ENCODE assay signal across 25 cellular contexts in the genomic region with DNA sequence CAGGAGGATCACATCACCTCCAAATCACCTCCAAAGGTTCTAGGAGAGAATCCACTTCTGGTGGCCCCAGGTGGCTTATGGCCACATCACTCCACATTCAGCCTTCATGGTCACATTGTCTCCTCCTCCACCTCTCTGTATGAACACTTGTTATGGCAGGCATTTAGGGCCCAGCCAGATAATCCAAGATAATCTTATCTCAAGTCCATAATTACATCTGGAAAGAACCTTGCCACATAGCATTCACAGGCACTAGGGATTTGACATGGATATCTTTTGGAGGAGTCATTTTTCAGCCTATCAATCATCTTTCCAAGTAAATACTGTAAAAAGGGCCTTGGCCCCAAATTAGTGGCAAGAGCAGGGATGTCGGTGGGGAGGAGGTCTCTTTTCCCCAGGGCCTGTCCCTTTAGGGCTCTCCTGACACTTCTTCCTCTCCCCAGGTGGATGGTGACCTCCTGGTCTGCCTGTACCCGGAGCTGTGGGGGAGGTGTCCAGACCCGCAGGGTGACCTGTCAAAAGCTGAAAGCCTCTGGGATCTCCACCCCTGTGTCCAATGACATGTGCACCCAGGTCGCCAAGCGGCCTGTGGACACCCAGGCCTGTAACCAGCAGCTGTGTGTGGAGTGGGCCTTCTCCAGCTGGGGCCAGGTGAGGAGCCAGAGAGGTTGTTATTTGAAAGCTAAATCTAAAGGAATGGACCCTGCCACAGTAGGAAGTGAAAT.
DNase-seq lines count a peak whose midpoint lies in the region; ATAC-seq and TF ChIP-seq lines count a peak whose summit lies in the region.
"Had no signal": no experiment of that assay in that cellular context is flagged by ENCODE, and none has a peak within 500 bp of the region (broad histone marks: within the 10 kb centered on the region; RNA-seq: fewer than 3 reads in every experiment).

No MANE protein-coding gene starts in this region.

- no peak overlapping the region for H3K4me2 ChIP-seq in H9 (ENCODE audit: insufficient read depth, insufficient read length, low read length)
- no peak overlapping the region for H3K4me2 ChIP-seq in trophoblast cell (ENCODE audit: low read length)
- no peak overlapping the region for H3K4me2 ChIP-seq in neuronal stem cell (ENCODE audit: insufficient read depth, low read length, poor library complexity, severe bottlenecking)
- H3K4me2 ChIP-seq: A549; BLaER1 treated with 17β-estradiol and CSF1 and Interleukin-3, amounts not matched to agents 10 nM and 100 nM; GM23338 had no signal

- no peak overlapping the region for H2BK120ac ChIP-seq in H9 (ENCODE audit: low read depth, low read length, poor library complexity, severe bottlenecking)
- H2BK120ac ChIP-seq in trophoblast cell (ENCODE audit: insufficient read depth, low read length, poor library complexity), result no peak overlapping the region
- H2BK120ac ChIP-seq in neuronal stem cell (ENCODE audit: low read depth, low read length), result no peak overlapping the region

- H3K9ac ChIP-seq in H9 (ENCODE audit: extremely low read depth, insufficient read length, low read length) (no peak overlapping the region), trophoblast cell (ENCODE audit: low read length) (no peak overlapping the region), neuronal stem cell (ENCODE audit: low read depth, low read length, poor library complexity) (no peak overlapping the region)
- H3K9ac ChIP-seq: BLaER1 treated with 17β-estradiol and CSF1 and Interleukin-3, amounts not matched to agents 10 nM and 100 nM had no signal

- no peak overlapping the region for H2BK20ac ChIP-seq in H9 (ENCODE audit: low read depth, low read length, poor library complexity, severe bottlenecking)

- H3K4me3 Mint-ChIP-seq in H9, result no peak overlapping the region
- H3K4me3 Mint-ChIP-seq: CD14-positive monocyte; CD4-positive, alpha-beta T cell; CD8-positive, alpha-beta memory T cell; GM23338; HFFc6 had no signal

- H2AK5ac ChIP-seq in H9 (ENCODE audit: insufficient read length, low read length) (no peak overlapping the region), trophoblast cell (ENCODE audit: low read length) (no peak overlapping the region), neuronal stem cell (ENCODE audit: low read depth, low read length) (no peak overlapping the region)

- H3K36me3 Mint-ChIP-seq in H9 (ENCODE audit: insufficient read depth in 1 of 3, low read depth in 3 of 3), result peaks cover 9 to 18% (median 10%) of the 10 kb centered on the region in 3 experiments
- H3K36me3 Mint-ChIP-seq: CD14-positive monocyte had no signal

- H3K27me3 ChIP-seq in H9 (ENCODE audit: insufficient read depth, low read length), result no peaks in the 10 kb centered on the region
- H3K27me3 ChIP-seq in trophoblast cell (ENCODE audit: insufficient read depth, low read length), result no peaks in the 10 kb centered on the region
- H3K27me3 ChIP-seq in neuronal stem cell (ENCODE audit: control insufficient read depth in 3 of 3, insufficient read depth in 3 of 3, low read depth in 1 of 3, low read length in 3 of 3), result no peaks in the 10 kb centered on the region
- no peaks in the 10 kb centered on the region for H3K27me3 ChIP-seq in ascending aorta
- H3K27me3 ChIP-seq: BE2C; BLaER1 treated with 17β-estradiol and CSF1 and Interleukin-3, amounts not matched to agents 10 nM and 100 nM had no signal

- H3K4ac ChIP-seq in H9 (ENCODE audit: low read depth, low read length) (no peak overlapping the region), trophoblast cell (ENCODE audit: low read depth, low read length) (no peak overlapping the region), neuronal stem cell (ENCODE audit: low read length) (no peak overlapping the region)

- no peak overlapping the region for H3K27ac ChIP-seq in H9 (ENCODE audit: insufficient read length, low read depth, low read length)
- H3K27ac ChIP-seq in trophoblast cell (ENCODE audit: low read depth, low read length), result no peak overlapping the region
- no peak overlapping the region for H3K27ac ChIP-seq in neuronal stem cell (replicated peaks; ENCODE audit: low read length)
- H3K27ac ChIP-seq in ascending aorta, result no peak overlapping the region
- H3K27ac ChIP-seq: A549; BLaER1 treated with 17β-estradiol and CSF1 and Interleukin-3, amounts not matched to agents 10 nM and 100 nM had no signal

- H3K27ac Mint-ChIP-seq in H9, result no peak overlapping the region
- H3K27ac Mint-ChIP-seq: CD14-positive monocyte; CD4-positive, alpha-beta T cell; CD8-positive, alpha-beta memory T cell; GM23338; HFFc6 had no signal

- no peak overlapping the region for H4K12ac ChIP-seq in trophoblast cell (ENCODE audit: low read depth, low read length)

- H3T11ph ChIP-seq in H9 (ENCODE audit: low read length), result no peak overlapping the region

- H4K91ac ChIP-seq in H9 (ENCODE audit: insufficient read length, low read depth, low read length) (no peak overlapping the region), trophoblast cell (ENCODE audit: low read depth, low read length) (no peak overlapping the region), neuronal stem cell (ENCODE audit: low read depth, low read length, poor library complexity) (no peak overlapping the region)

- TF ChIP-seq CTCF in H9 (conservative IDR thresholded peaks at IDR 0.05) (no peak), fibroblast of the aortic adventitia (IDR thresholded peaks at IDR 0.05; ENCODE audit: insufficient read depth, low read length) (no peak), ascending aorta (IDR thresholded peaks at IDR 0.05) (no peak)

- no peak overlapping the region for H4K5ac ChIP-seq in H9 (ENCODE audit: insufficient read length, low read depth, low read length)

- H3K18ac ChIP-seq in H9 (ENCODE audit: insufficient read length, low read depth, low read length), result no peak overlapping the region
- H3K18ac ChIP-seq in trophoblast cell (ENCODE audit: low read length), result no peak overlapping the region
- H3K18ac ChIP-seq in neuronal stem cell (ENCODE audit: low read length), result no peak overlapping the region

- H4K20me1 ChIP-seq in H9 (ENCODE audit: control insufficient read depth, insufficient read depth, insufficient read length), result no peaks in the 10 kb centered on the region
- H4K20me1 ChIP-seq: BLaER1 treated with 17β-estradiol and CSF1 and Interleukin-3, amounts not matched to agents 10 nM and 100 nM had no signal

- H3K79me1 ChIP-seq in H9 (ENCODE audit: insufficient read depth, low read depth, low read length, poor library complexity, severe bottlenecking) (no peaks in the 10 kb centered on the region), trophoblast cell (ENCODE audit: low read length) (no peaks in the 10 kb centered on the region), neuronal stem cell (ENCODE audit: low read depth, low read length) (no peaks in the 10 kb centered on the region)

- H2BK5ac ChIP-seq in H9 (ENCODE audit: insufficient read length, low read length) (no peak overlapping the region), trophoblast cell (ENCODE audit: low read depth, low read length, poor library complexity) (no peak overlapping the region), neuronal stem cell (ENCODE audit: low read length) (no peak overlapping the region)

- no CpG with 5 or more reads among the region's 5 CpGs for WGBS in H9 (ENCODE audit: extremely low coverage, insufficient read length, low lambda C conversion rate)
- WGBS in trophoblast cell (ENCODE audit: extremely low coverage, insufficient coverage, insufficient read length), result no CpG with 5 or more reads among the region's 5 CpGs
- no CpG with 5 or more reads among the region's 5 CpGs for WGBS in neuronal stem cell (ENCODE audit: extremely low coverage in 2 of 2, insufficient read length in 2 of 2, insufficient replicate concordance in 1 of 2), 2 donors

- H3K14ac ChIP-seq in H9 (ENCODE audit: insufficient read depth, low read length) (peak overlapping the region; percentile 49; the same call in 1 of the 2 replicates), trophoblast cell (ENCODE audit: low read length) (no peak overlapping the region), neuronal stem cell (ENCODE audit: low read length) (no peak overlapping the region)

- H3K4me1 Mint-ChIP-seq in H9, result peaks cover 12 to 13% of the 10 kb centered on the region in 2 experiments

- H3K23me2 ChIP-seq in H9 (ENCODE audit: insufficient read length, low read depth, low read length, poor library complexity, severe bottlenecking), result no peaks in the 10 kb centered on the region

- intact Hi-C loops in left cardiac atrium (cut with DNase I) (no loop called here), ascending aorta (cut with DNase I) (no loop called here)

- 0 out of 2 replicates have a peak, but pooled peaks cover 4% of the 10 kb centered on the region for H3K4me1 ChIP-seq in H9 (ENCODE audit: insufficient read depth, low read length)
- no peaks in the 10 kb centered on the region for H3K4me1 ChIP-seq in trophoblast cell (ENCODE audit: control insufficient read depth in 1 of 2, insufficient read depth in 2 of 2, low read length in 2 of 2)
- no peaks in the 10 kb centered on the region for H3K4me1 ChIP-seq in neuronal stem cell (ENCODE audit: control insufficient read depth in 2 of 2, insufficient read depth in 1 of 2, low read depth in 1 of 2, low read length in 2 of 2)
- H3K4me1 ChIP-seq in ascending aorta, result no peaks in the 10 kb centered on the region
- H3K4me1 ChIP-seq: A549, HAP-1 had no signal

- peaks cover 16 to 22% of the 10 kb centered on the region in 2 experiments for H3K9me3 Mint-ChIP-seq in H9
- H3K9me3 Mint-ChIP-seq: GM23338 had no signal

- no peaks in the 10 kb centered on the region for H3K27me3 Mint-ChIP-seq in H9 (ENCODE audit: low read depth)

- H3K79me2 ChIP-seq in H9 (ENCODE audit: insufficient read depth, low read length) (no peaks in the 10 kb centered on the region), trophoblast cell (ENCODE audit: control insufficient read depth, insufficient read depth, low read length, poor library complexity) (no peaks in the 10 kb centered on the region)

- H4K8ac ChIP-seq in H9 (replicated peaks; ENCODE audit: insufficient read length, low read depth, low read length) (no peak overlapping the region), trophoblast cell (ENCODE audit: low read depth, low read length) (no peak overlapping the region), neuronal stem cell (ENCODE audit: low read depth, low read length) (no peak overlapping the region)

- no peak overlapping the region for H2AFZ ChIP-seq in H9 (ENCODE audit: low read length)
- H2AFZ ChIP-seq in trophoblast cell (ENCODE audit: insufficient read depth, low read length, poor library complexity), result no peak overlapping the region
- H2AFZ ChIP-seq in neuronal stem cell (ENCODE audit: low read length), result no peak overlapping the region
- H2AFZ ChIP-seq: GM23338 had no signal

- H3K23ac ChIP-seq in H9 (ENCODE audit: insufficient read length, low read depth, low read length), result no peak overlapping the region
- no peak overlapping the region for H3K23ac ChIP-seq in trophoblast cell (ENCODE audit: low read length)
- no peak overlapping the region for H3K23ac ChIP-seq in neuronal stem cell (ENCODE audit: low read depth, low read length, poor library complexity)

- H2BK15ac ChIP-seq in H9 (ENCODE audit: low read depth, low read length) (no peak overlapping the region), neuronal stem cell (ENCODE audit: low read length) (no peak overlapping the region)

- H3K36me3 ChIP-seq in trophoblast cell (ENCODE audit: control insufficient read depth in 1 of 2, insufficient read depth in 2 of 2, low read length in 2 of 2) (no peaks in the 10 kb centered on the region), neuronal stem cell (replicated peaks in 1 of 2; ENCODE audit: control insufficient read depth in 2 of 2, insufficient read depth in 2 of 2, low read length in 2 of 2) (no peaks in the 10 kb centered on the region), ascending aorta (peaks cover 16 to 39% of the 10 kb centered on the region in 2 donors)
- H3K36me3 ChIP-seq: BE2C; BLaER1 treated with 17β-estradiol and CSF1 and Interleukin-3, amounts not matched to agents 10 nM and 100 nM; HAP-1 had no signal

- H3K4me3 ChIP-seq in fibroblast of the aortic adventitia (ENCODE audit: low read depth, low read length), result no peak overlapping the region
- H3K4me3 ChIP-seq in trophoblast cell (ENCODE audit: low read depth, low read length), result no peak overlapping the region
- no peak overlapping the region for H3K4me3 ChIP-seq in neuronal stem cell (ENCODE audit: low read length in 2 of 2)
- no peak overlapping the region for H3K4me3 ChIP-seq in ascending aorta
- H3K4me3 ChIP-seq: A549; BLaER1 treated with 17β-estradiol and CSF1 and Interleukin-3, amounts not matched to agents 10 nM and 100 nM; GM12878; GM23338; HAP-1 had no signal

- no peak overlapping the region for H3K56ac ChIP-seq in H9 (ENCODE audit: insufficient read length, low read depth, low read length)

- H3K9me3 ChIP-seq in H9 (ENCODE audit: control insufficient read depth, low read depth, low read length), result peaks cover 12% of the 10 kb centered on the region
- H3K9me3 ChIP-seq in trophoblast cell (ENCODE audit: insufficient read depth, low read depth, low read length), result peaks cover 9% of the 10 kb centered on the region
- H3K9me3 ChIP-seq in neuronal stem cell (replicated peaks in 1 of 2; ENCODE audit: control insufficient read depth in 2 of 2, insufficient read depth in 1 of 2, low read depth in 1 of 2, low read length in 2 of 2), result peaks cover 0 to 10% of the 10 kb centered on the region in 2 donors
- H3K9me3 ChIP-seq in ascending aorta, result peaks cover 0 to 21% of the 10 kb centered on the region in 2 donors
- H3K9me3 ChIP-seq: BE2C had no signal

- DNase-seq in H9 (no peak), NCI-H82 treated with DMSO at 0.1 percent for 48 hours (lab: John Stamatoyannopoulos, UW; ENCODE audit: unreplicated experiment) (peak; percentile 21), fibroblast of the aortic adventitia (ENCODE audit: low read depth) (peak; percentile 30), trophoblast cell (peak; percentile 74 to 90), neuronal stem cell (ENCODE audit: low spot score) (no peak), left cardiac atrium (no peak), ascending aorta (ENCODE audit: low spot score in 2 of 2) (no peak)
- DNase-seq in central memory CD4-positive, alpha-beta T cell, result no peak
- DNase-seq: 8988T; ACHN; AML-193; BE2C; CD4-positive, alpha-beta T cell; CD8-positive, alpha-beta memory T cell; DMS 273 treated with DMSO at 0.1 percent for 48 hours; DMS79; EL; GDM1; HFFc6 had no signal

- H2BK12ac ChIP-seq in H9 (ENCODE audit: insufficient read length, low read depth, low read length) (no peak overlapping the region), trophoblast cell (ENCODE audit: low read length) (no peak overlapping the region), neuronal stem cell (ENCODE audit: low read length) (no peak overlapping the region)

- no peak for ATAC-seq in left cardiac atrium
- ATAC-seq: A549, GM12878, GM23338 had no signal

Comparison
In these comparisons a context has a peak if more than half of its experiments do, and no peak if none do; other contexts are left out.
1. DNase-seq: peak in NCI-H82 treated with DMSO at 0.1 percent for 48 hours (single experiment), fibroblast of the aortic adventitia (single experiment) and trophoblast cell (2 of 2); none in H9 (single experiment), neuronal stem cell (single experiment), left cardiac atrium (single experiment), central memory CD4-positive, alpha-beta T cell (single experiment) and ascending aorta (0 of 2).